13 cellular contexts compared by ENCODE assay signal in genomic region chr19:49423278-49423984, GRCh38. TPM values are rescaled to one million over a fixed set of nuclear protein-coding genes. Genes with fewer than 3 reads are reported as not detected.
A peak's percentile ranks its signal among the peaks of the same experiment; 100 is the strongest.
DNase-seq lines count a peak whose midpoint lies in the region; ATAC-seq and TF ChIP-seq lines count a peak whose summit lies in the region.
"Had no signal": no experiment of that assay in that cellular context is flagged by ENCODE, and none has a peak within 500 bp of the region (broad histone marks: within the 10 kb centered on the region; RNA-seq: fewer than 3 reads in every experiment).

A gene with protein sequence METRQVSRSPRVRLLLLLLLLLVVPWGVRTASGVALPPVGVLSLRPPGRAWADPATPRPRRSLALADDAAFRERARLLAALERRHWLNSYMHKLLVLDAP (minus strand): TSS chr19:49423441. CDS start chr19:49423339, 102 bp downstream.

- TF ChIP-seq CTCF in CD14-positive monocyte (IDR thresholded peaks at IDR 0.05) (no peak), nephron (IDR thresholded peaks at IDR 0.05; ENCODE audit: unreplicated experiment in 3 of 3) (no peak), vagina (IDR thresholded peaks at IDR 0.05) (no peak)

- H3K4me3 Mint-ChIP-seq in CD14-positive monocyte: peak within 1 kb of the TSS; percentile 73 to 92
- peak within 1 kb of the TSS; percentile 75 for H3K4me3 Mint-ChIP-seq in dendritic cell treated with granulocyte-macrophage colony-stimulating factor and Interleukin-4, amounts not matched to agents 40 ng/mL and 50 ng/mL, for 4 days
- peak within 1 kb of the TSS; percentile 67 to 75 (median 70) for H3K4me3 Mint-ChIP-seq in nephron

- peaks cover 24% of the 10 kb centered on the region; the same call in 1 of the 2 replicates for H3K4me1 ChIP-seq in HUES64 (ENCODE audit: insufficient read depth, low read length)
- H3K4me1 ChIP-seq in vagina: peaks cover 36% of the 10 kb centered on the region

- H3K4me3 ChIP-seq in HUES64 (ENCODE audit: low read length) (peak within 1 kb of the TSS; percentile 47), vagina (peak within 1 kb of the TSS in 1 of 2 donors; percentile 6)

- TF ChIP-seq POLR2A in vagina (IDR thresholded peaks at IDR 0.05): no peak

- peaks cover 92 to 99% (median 94%) of the 10 kb centered on the region in 3 donors for H3K27me3 Mint-ChIP-seq in CD14-positive monocyte (ENCODE audit: low read depth in 3 of 3)
- H3K27me3 Mint-ChIP-seq in dendritic cell treated with granulocyte-macrophage colony-stimulating factor and Interleukin-4, amounts not matched to agents 40 ng/mL and 50 ng/mL, for 4 days: peaks cover 96% of the 10 kb centered on the region
- H3K27me3 Mint-ChIP-seq in nephron (ENCODE audit: low read depth): peaks cover 100% of the 10 kb centered on the region

- no peaks in the 10 kb centered on the region for H3K36me3 ChIP-seq in HUES64 (ENCODE audit: insufficient read depth, low read length)
- no peaks in the 10 kb centered on the region for H3K36me3 ChIP-seq in vagina

- peaks cover 0 to 29% of the 10 kb centered on the region in 2 donors for H3K36me3 Mint-ChIP-seq in CD14-positive monocyte
- no peaks in the 10 kb centered on the region for H3K36me3 Mint-ChIP-seq in dendritic cell treated with granulocyte-macrophage colony-stimulating factor and Interleukin-4, amounts not matched to agents 40 ng/mL and 50 ng/mL, for 4 days (ENCODE audit: low read depth)
- H3K36me3 Mint-ChIP-seq in nephron (ENCODE audit: low read depth): no peaks in the 10 kb centered on the region

- no peak within 1 kb of the TSS for H3K27ac Mint-ChIP-seq in CD14-positive monocyte
- peak within 1 kb of the TSS; percentile 73 for H3K27ac Mint-ChIP-seq in dendritic cell treated with granulocyte-macrophage colony-stimulating factor and Interleukin-4, amounts not matched to agents 40 ng/mL and 50 ng/mL, for 4 days
- H3K27ac Mint-ChIP-seq in nephron: peak within 1 kb of the TSS in 1 of 3 experiments; percentile 8

- no peaks in the 10 kb centered on the region for H3K9me3 ChIP-seq in HUES64 (ENCODE audit: insufficient read depth, low read depth, low read length)
- H3K9me3 ChIP-seq in vagina: no peaks in the 10 kb centered on the region

- DNase-seq in CD14-positive monocyte (ENCODE audit: low spot score) (no peak), sciatic nerve (ENCODE audit: low spot score) (no peak), vagina (ENCODE audit: extremely low spot score in 2 of 2) (no peak)
- DNase-seq: hippocampal formation, NCI-H526 treated with DMSO at 0.1 percent for 48 hours had no signal

- H3K9me3 Mint-ChIP-seq in CD14-positive monocyte: peaks cover 0 to 38% (median 19%) of the 10 kb centered on the region in 7 donors
- H3K9me3 Mint-ChIP-seq in dendritic cell treated with granulocyte-macrophage colony-stimulating factor and Interleukin-4, amounts not matched to agents 40 ng/mL and 50 ng/mL, for 4 days: no peaks in the 10 kb centered on the region
- peaks cover 3% of the 10 kb centered on the region for H3K9me3 Mint-ChIP-seq in nephron

- 11% methylated on average over 31 of the region's 31 CpGs for WGBS in HUES64

- H3K27me3 ChIP-seq in HUES64 (ENCODE audit: insufficient read depth, low read length) (peaks cover 73% of the 10 kb centered on the region), vagina (peaks cover 40% of the 10 kb centered on the region)

- peaks cover 39% of the 10 kb centered on the region for H3K4me1 Mint-ChIP-seq in CD14-positive monocyte
- H3K4me1 Mint-ChIP-seq in dendritic cell treated with granulocyte-macrophage colony-stimulating factor and Interleukin-4, amounts not matched to agents 40 ng/mL and 50 ng/mL, for 4 days (ENCODE audit: low read depth): peaks cover 46% of the 10 kb centered on the region
- H3K4me1 Mint-ChIP-seq in nephron: peaks cover 47% of the 10 kb centered on the region

- intact Hi-C loops in CD14-positive monocyte (cut with micrococcal nuclease): loop anchor here in 1 of 2 donors (10.0 kb wide), 1 partner anchor 49 kb away; no protein-coding TSS in a partner anchor
- intact Hi-C loops in dendritic cell treated with granulocyte-macrophage colony-stimulating factor and Interleukin-4, amounts not matched to agents 40 ng/mL and 50 ng/mL, for 4 days (cut with micrococcal nuclease): no loop called here
- intact Hi-C loops in sciatic nerve (cut with DNase I): no loop called here
- intact Hi-C loops in vagina (cut with DNase I): no loop called here

- ATAC-seq in sciatic nerve: no peak
- ATAC-seq in GM19467 (IDR thresholded peaks at IDR 0.05; ENCODE audit: unreplicated experiment): no peak
- no peak for ATAC-seq in HG02981 (IDR thresholded peaks at IDR 0.05; ENCODE audit: unreplicated experiment)

- H3K9ac ChIP-seq in HUES64 (ENCODE audit: low read depth, low read length): no peak within 1 kb of the TSS

- H3K27ac ChIP-seq in HUES64 (ENCODE audit: low read depth, low read length) (no peak within 1 kb of the TSS), vagina (no peak within 1 kb of the TSS)
- H3K27ac ChIP-seq: VCaP had no signal

RNA-seq across cellular contexts. Expression of the gene that starts here (rescaled TPM):
- not detected for polyA plus RNA-seq in CD14-positive monocyte
- polyA plus RNA-seq in HUES64 (2013, experiment 1 of 2): not detected
- polyA plus RNA-seq in HUES64 (2013, experiment 2 of 2): not detected
- not detected for total RNA-seq in sciatic nerve
- not detected for total RNA-seq in vagina
- total RNA-seq: LHCN-M2, renal cortical epithelial cell had no signal
